16 cellular contexts compared by ENCODE assay signal in genomic region chr16:29972500-29972899, GRCh38. TPM values are rescaled to one million over a fixed set of nuclear protein-coding genes. Genes with fewer than 3 reads are reported as not detected.
A peak's percentile ranks its signal among the peaks of the same experiment; 100 is the strongest.
DNase-seq lines count a peak whose midpoint lies in the region; ATAC-seq and TF ChIP-seq lines count a peak whose summit lies in the region.
"Had no signal": no experiment of that assay in that cellular context is flagged by ENCODE, and none has a peak within 500 bp of the region (broad histone marks: within the 10 kb centered on the region; RNA-seq: fewer than 3 reads in every experiment).

No MANE protein-coding gene starts in this region.

- peak overlapping the region; percentile 89 for H3K27ac Mint-ChIP-seq in CD8-positive, alpha-beta T cell
- H3K27ac Mint-ChIP-seq in activated CD4-positive, alpha-beta memory T cell treated with anti-CD3 and anti-CD28 coated beads, Interleukin-2, amount 10 ng/mL, durations not matched to agents 7 days and 5 days: peak overlapping the region; percentile 67
- H3K27ac Mint-ChIP-seq in mesothelial cell of epicardium: peak overlapping the region; percentile 9

- intact Hi-C loops in CD8-positive, alpha-beta T cell (cut with DNase I, micrococcal nuclease): loop anchor here in 1 of 2 experiments (2.0 to 5.0 kb wide), 2 partner anchors 156 to 1680 kb away; partner anchors contain the start of genes PAGR1 and SBK1

- no peak overlapping the region for H3K9ac ChIP-seq in smooth muscle cell (ENCODE audit: low read depth)
- H3K9ac ChIP-seq: BLaER1 had no signal

- 100% methylated on average over 1 of the region's 1 CpG for WGBS in smooth muscle cell (ENCODE audit: low lambda C conversion rate)

- H3K4me3 ChIP-seq in CD8-positive, alpha-beta T cell (ENCODE audit: low read depth, low read length): no peak overlapping the region
- H3K4me3 ChIP-seq in smooth muscle cell: no peak overlapping the region

- peaks cover 37% of the 10 kb centered on the region for H3K79me2 ChIP-seq in smooth muscle cell (ENCODE audit: low read depth)

- TF ChIP-seq CTCF in CD8-positive, alpha-beta T cell (IDR thresholded peaks at IDR 0.05): no peak
- TF ChIP-seq CTCF in mesothelial cell of epicardium (IDR thresholded peaks at IDR 0.05; ENCODE audit: unreplicated experiment): no peak
- TF ChIP-seq CTCF in smooth muscle cell (IDR thresholded peaks at IDR 0.05; ENCODE audit: borderline replicate concordance, insufficient read depth, poor library complexity, severe bottlenecking): no peak

- no peak overlapping the region for H3K4me2 ChIP-seq in smooth muscle cell

- H3K27me3 Mint-ChIP-seq in CD8-positive, alpha-beta T cell (ENCODE audit: low read depth): no peaks in the 10 kb centered on the region
- no peaks in the 10 kb centered on the region for H3K27me3 Mint-ChIP-seq in activated CD4-positive, alpha-beta memory T cell treated with anti-CD3 and anti-CD28 coated beads, Interleukin-2, amount 10 ng/mL, durations not matched to agents 7 days and 5 days
- H3K27me3 Mint-ChIP-seq in mesothelial cell of epicardium (ENCODE audit: low read depth): no peaks in the 10 kb centered on the region
- H3K27me3 Mint-ChIP-seq: type B pancreatic cell had no signal

- H3K4me1 Mint-ChIP-seq in CD8-positive, alpha-beta T cell (ENCODE audit: low read depth): peaks cover 34% of the 10 kb centered on the region
- H3K4me1 Mint-ChIP-seq in activated CD4-positive, alpha-beta memory T cell treated with anti-CD3 and anti-CD28 coated beads, Interleukin-2, amount 10 ng/mL, durations not matched to agents 7 days and 5 days: peaks cover 35% of the 10 kb centered on the region
- peaks cover 29% of the 10 kb centered on the region for H3K4me1 Mint-ChIP-seq in mesothelial cell of epicardium

- H2AFZ ChIP-seq in smooth muscle cell (ENCODE audit: low read depth): no peak overlapping the region

- POLR2A ChIA-PET in CD8-positive, alpha-beta T cell (lab: Charles Lee): interaction anchor here (0.7 to 4.8 kb wide), 10 partner anchors 11 to 272 kb away, joined by 3 to 54 read pairs (median 5); partner anchors contain the start of genes ALDOA, INO80E, KCTD13 and KIF22
- POLR2A ChIA-PET in activated CD4-positive, alpha-beta memory T cell treated with anti-CD3 and anti-CD28 coated beads, Interleukin-2, amount 10 ng/mL, durations not matched to agents 7 days and 5 days (lab: Charles Lee): interaction anchor here (0.6 to 8.8 kb wide), 15 partner anchors 11 to 378 kb away, joined by 3 to 99 read pairs (median 5); partner anchors contain the start of genes ALDOA, CDIPT, HIRIP3 and INO80E

- CTCF ChIA-PET in CD8-positive, alpha-beta T cell (lab: Charles Lee): interaction anchor here (0.9 to 1.8 kb wide), 5 partner anchors 10 to 235 kb away, joined by 3 to 5 read pairs (median 3); no protein-coding TSS in a partner anchor
- CTCF ChIA-PET in activated CD4-positive, alpha-beta memory T cell treated with anti-CD3 and anti-CD28 coated beads, Interleukin-2, amount 10 ng/mL, durations not matched to agents 7 days and 5 days (lab: Charles Lee): interaction anchor here (0.9 to 3.3 kb wide), 8 partner anchors 11 to 273 kb away, joined by 3 to 29 read pairs (median 8); partner anchors contain the start of genes CDIPT and TMEM219

- no peak overlapping the region for H3K27ac ChIP-seq in CD8-positive, alpha-beta T cell (ENCODE audit: low read depth, low read length)
- no peak overlapping the region for H3K27ac ChIP-seq in smooth muscle cell (ENCODE audit: low read depth)
- H3K27ac ChIP-seq: BLaER1 had no signal

- peaks cover 26% of the 10 kb centered on the region for H3K4me1 ChIP-seq in CD8-positive, alpha-beta T cell (ENCODE audit: insufficient read depth, low read length)
- H3K4me1 ChIP-seq in smooth muscle cell (ENCODE audit: low read depth): peaks cover 25% of the 10 kb centered on the region

- peaks cover 16% of the 10 kb centered on the region for H3F3A ChIP-seq in smooth muscle cell (ENCODE audit: low read depth)

- peaks cover 33% of the 10 kb centered on the region for H4K20me1 ChIP-seq in smooth muscle cell (ENCODE audit: low read depth)

- no peaks in the 10 kb centered on the region for H3K9me3 ChIP-seq in CD8-positive, alpha-beta T cell (ENCODE audit: low read length)
- H3K9me3 ChIP-seq in smooth muscle cell (replicated peaks; ENCODE audit: low read depth): no peaks in the 10 kb centered on the region
- H3K9me3 ChIP-seq: BLaER1, gastroesophageal sphincter had no signal

- H3K27me3 ChIP-seq in CD8-positive, alpha-beta T cell (ENCODE audit: insufficient read depth, low read length): no peaks in the 10 kb centered on the region
- H3K27me3 ChIP-seq in smooth muscle cell (ENCODE audit: low read depth): no peaks in the 10 kb centered on the region
- H3K27me3 ChIP-seq: BLaER1, gastroesophageal sphincter had no signal

- ATAC-seq in CD8-positive, alpha-beta T cell: no peak
- no peak for ATAC-seq in HG03571 (IDR thresholded peaks at IDR 0.05; ENCODE audit: unreplicated experiment)

- H3K36me3 Mint-ChIP-seq in CD8-positive, alpha-beta T cell: peaks cover 18% of the 10 kb centered on the region
- H3K36me3 Mint-ChIP-seq in activated CD4-positive, alpha-beta memory T cell treated with anti-CD3 and anti-CD28 coated beads, Interleukin-2, amount 10 ng/mL, durations not matched to agents 7 days and 5 days (ENCODE audit: low read depth): peaks cover 36% of the 10 kb centered on the region
- peaks cover 32% of the 10 kb centered on the region for H3K36me3 Mint-ChIP-seq in mesothelial cell of epicardium

- peak; percentile 5 for DNase-seq in CD1c-positive myeloid dendritic cell (ENCODE audit: extremely low spot score)
- DNase-seq in CD8-positive, alpha-beta T cell: no peak
- DNase-seq in activated CD4-positive, alpha-beta memory T cell treated with anti-CD3 and anti-CD28 coated beads, Interleukin-2, amount 10 ng/mL, durations not matched to agents 7 days and 5 days: no peak
- no peak for DNase-seq in mesothelial cell of epicardium (ENCODE audit: low spot score in 2 of 2, unreplicated experiment in 2 of 2)
- no peak for DNase-seq in smooth muscle cell (lab: John Stamatoyannopoulos, UW; ENCODE audit: unreplicated experiment)
- DNase-seq in NCI-H1930 (lab: John Stamatoyannopoulos, UW): no peak
- DNase-seq: left ventricle myocardium superior; NCI-H1105; NCI-H2171 treated with DMSO at 0.1 percent for 48 hours; NCI-H748 treated with DMSO at 0.1 percent for 48 hours; stimulated activated naive CD4-positive, alpha-beta T cell treated with Interleukin-2 at 50 U/mL for 16 hours had no signal

- no peaks in the 10 kb centered on the region for H3K9me3 Mint-ChIP-seq in CD8-positive, alpha-beta T cell
- H3K9me3 Mint-ChIP-seq in activated CD4-positive, alpha-beta memory T cell treated with anti-CD3 and anti-CD28 coated beads, Interleukin-2, amount 10 ng/mL, durations not matched to agents 7 days and 5 days: no peaks in the 10 kb centered on the region
- H3K9me3 Mint-ChIP-seq in mesothelial cell of epicardium: peaks cover 4% of the 10 kb centered on the region

- peaks cover 9% of the 10 kb centered on the region for H3K36me3 ChIP-seq in CD8-positive, alpha-beta T cell (ENCODE audit: insufficient read depth, low read length)
- peaks cover 3% of the 10 kb centered on the region for H3K36me3 ChIP-seq in smooth muscle cell (ENCODE audit: low read depth)

- peak overlapping the region; percentile 91 for H3K4me3 Mint-ChIP-seq in CD8-positive, alpha-beta T cell
- no peak overlapping the region for H3K4me3 Mint-ChIP-seq in activated CD4-positive, alpha-beta memory T cell treated with anti-CD3 and anti-CD28 coated beads, Interleukin-2, amount 10 ng/mL, durations not matched to agents 7 days and 5 days
- H3K4me3 Mint-ChIP-seq in mesothelial cell of epicardium: no peak overlapping the region

RNA-seq across cellular contexts. Expression of gene TAOK2, which starts 1.2 kb away (rescaled TPM):
- 10 to 100 TPM; 12.2 to 12.8 TPM for total RNA-seq in CD8-positive, alpha-beta T cell
- 10 to 100 TPM; 44.2 TPM for total RNA-seq in activated CD4-positive, alpha-beta memory T cell treated with anti-CD3 and anti-CD28 coated beads, Interleukin-2, amount 10 ng/mL, durations not matched to agents 7 days and 5 days
- 47.3 to 51.3 TPM (median 48.3 TPM) in 3 replicates for total RNA-seq in mesothelial cell of epicardium
- 26.2 and 26.8 TPM in 2 replicates for total RNA-seq in smooth muscle cell
- polyA plus RNA-seq in smooth muscle cell: 26.0 TPM in 2 replicates

RNA-seq across cellular contexts. Expression of gene TMEM219, which starts 10.6 kb away (rescaled TPM):
- total RNA-seq in CD8-positive, alpha-beta T cell: 10 to 100 TPM; 41.5 to 50.2 TPM
- total RNA-seq in activated CD4-positive, alpha-beta memory T cell treated with anti-CD3 and anti-CD28 coated beads, Interleukin-2, amount 10 ng/mL, durations not matched to agents 7 days and 5 days: 10 to 100 TPM; 68.9 to 78.7 TPM
- total RNA-seq in mesothelial cell of epicardium (85.9 to 93.0 TPM (median 87.5 TPM) in 3 replicates), smooth muscle cell (99.2 and 107 TPM in 2 replicates)
- 176 and 186 TPM in 2 replicates for polyA plus RNA-seq in smooth muscle cell

RNA-seq across cellular contexts. Expression of gene HIRIP3, which starts 22.9 kb away (rescaled TPM):
- 10 to 100 TPM; 10.3 to 10.5 TPM for total RNA-seq in CD8-positive, alpha-beta T cell
- total RNA-seq in activated CD4-positive, alpha-beta memory T cell treated with anti-CD3 and anti-CD28 coated beads, Interleukin-2, amount 10 ng/mL, durations not matched to agents 7 days and 5 days: 10 to 100 TPM; 38.7 to 40.3 TPM
- 8.6 to 10.9 TPM (median 9.7 TPM) in 3 replicates for total RNA-seq in mesothelial cell of epicardium
- total RNA-seq in smooth muscle cell: 11.3 and 17.0 TPM in 2 replicates
- 13.2 and 13.9 TPM in 2 replicates for polyA plus RNA-seq in smooth muscle cell

RNA-seq across cellular contexts. Expression of gene INO80E, which starts 23.5 kb away (rescaled TPM):
- 10 to 100 TPM; 49.8 to 59.4 TPM for total RNA-seq in CD8-positive, alpha-beta T cell
- 100 to 1,000 TPM; 102 to 107 TPM for total RNA-seq in activated CD4-positive, alpha-beta memory T cell treated with anti-CD3 and anti-CD28 coated beads, Interleukin-2, amount 10 ng/mL, durations not matched to agents 7 days and 5 days
- total RNA-seq in mesothelial cell of epicardium: 60.2 to 62.9 TPM (median 62.0 TPM) in 3 replicates
- total RNA-seq in smooth muscle cell: 92.2 and 181 TPM in 2 replicates
- 17.7 and 19.3 TPM in 2 replicates for polyA plus RNA-seq in smooth muscle cell

RNA-seq across cellular contexts. Expression of gene DOC2A, which starts 38.3 kb away (rescaled TPM):
- not detected for total RNA-seq in CD8-positive, alpha-beta T cell
- total RNA-seq in activated CD4-positive, alpha-beta memory T cell treated with anti-CD3 and anti-CD28 coated beads, Interleukin-2, amount 10 ng/mL, durations not matched to agents 7 days and 5 days: not detected
- total RNA-seq in mesothelial cell of epicardium (5.3 to 6.4 TPM (median 5.7 TPM) in 3 replicates), smooth muscle cell (0.09 TPM in 1 of 2 replicates, not detected in the other)
- polyA plus RNA-seq in smooth muscle cell: not detected in 2 replicates
- total RNA-seq: myocyte had no signal

Comparison
In these comparisons a context has a peak if more than half of its experiments do, and no peak if none do; other contexts are left out.
1. H3K27ac Mint-ChIP-seq: peak in every context shown above with its lines; median percentile 89 in CD8-positive, alpha-beta T cell; 67 in activated CD4-positive, alpha-beta memory T cell treated with anti-CD3 and anti-CD28 coated beads, Interleukin-2, amount 10 ng/mL, durations not matched to agents 7 days and 5 days; 9 in mesothelial cell of epicardium.